25 cellular contexts compared by ENCODE assay signal in the genomic region with DNA sequence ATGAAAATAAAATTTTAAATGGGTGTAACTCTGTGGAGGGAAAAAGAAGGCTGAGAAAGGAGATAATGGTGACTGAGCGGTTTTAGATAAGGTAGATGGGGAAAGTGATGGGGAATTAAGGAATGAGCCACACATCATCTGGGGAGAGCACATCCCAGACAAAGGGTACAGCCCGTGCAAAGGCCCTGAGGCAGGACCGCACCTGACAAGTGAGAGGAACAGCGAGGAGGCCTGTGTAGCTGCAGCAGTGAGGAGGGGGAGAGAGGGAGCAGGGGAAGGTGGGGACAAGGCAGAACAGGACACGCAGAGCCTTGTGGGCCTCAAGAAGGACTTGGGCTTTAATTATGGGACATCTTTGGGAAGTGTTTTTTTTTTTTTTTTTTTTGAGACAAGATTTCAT. TPM values are rescaled to one million over a fixed set of nuclear protein-coding genes. Genes with fewer than 3 reads are reported as not detected.
DNase-seq lines count a peak whose midpoint lies in the region; ATAC-seq, FAIRE-seq and TF ChIP-seq lines count a peak whose summit lies in the region.
"Had no signal": no experiment of that assay in that cellular context is flagged by ENCODE, and none has a peak within 500 bp of the region (broad histone marks: within the 10 kb centered on the region; RNA-seq: fewer than 3 reads in every experiment).

No MANE protein-coding gene starts in this region.

- H2BK5ac ChIP-seq in H1 (ENCODE audit: low read depth, low read length) (no peak overlapping the region), mesenchymal stem cell (ENCODE audit: low read depth, low read length, poor library complexity, severe bottlenecking) (no peak overlapping the region)

- TF ChIP-seq EP300 in H1 (IDR thresholded peaks at IDR 0.05; ENCODE audit: borderline replicate concordance in 1 of 2, low read depth in 2 of 2, low read length in 2 of 2): no peak

- H3K27ac ChIP-seq in H1 (ENCODE audit: low read depth, low read length): no peak overlapping the region
- H3K27ac ChIP-seq in mesenchymal stem cell (ENCODE audit: low read length, poor library complexity, severe bottlenecking): no peak overlapping the region
- H3K27ac ChIP-seq in gastrocnemius medialis: no peak overlapping the region
- H3K27ac ChIP-seq: GM23248 had no signal

- no peak for TF ChIP-seq RAD21 in H1 (IDR thresholded peaks at IDR 0.05 in 1 of 2, conservative IDR thresholded peaks at IDR 0.05 in 1 of 2; ENCODE audit: low read depth in 2 of 2, low read length in 2 of 2)

- H2AFZ ChIP-seq in H1 (ENCODE audit: low read length) (no peak overlapping the region), mesenchymal stem cell (ENCODE audit: low read depth, low read length) (no peak overlapping the region)
- H2AFZ ChIP-seq: GM23248 had no signal

- no peaks in the 10 kb centered on the region for H3K9me3 Mint-ChIP-seq in WTC11
- H3K9me3 Mint-ChIP-seq in natural killer cell treated with Interleukin-12 subunit alpha and Interleukin-12 subunit beta and Interleukin-15 and Interleukin-18, amount 100 ng/mL, for 72 hours: no peaks in the 10 kb centered on the region
- H3K9me3 Mint-ChIP-seq: CD8-positive, alpha-beta T cell; H9; HFFc6 had no signal

- no peak for TF ChIP-seq CTCF in GM20000 (IDR thresholded peaks at IDR 0.05; ENCODE audit: extremely low read depth, missing control alignments)
- no peak for TF ChIP-seq CTCF in WTC11 (IDR thresholded peaks at IDR 0.05)
- no peak for TF ChIP-seq CTCF in H1 (IDR thresholded peaks at IDR 0.05; ENCODE audit: control extremely low read depth in 1 of 3, insufficient read depth in 1 of 3, low read depth in 1 of 3, low read length in 3 of 3)
- TF ChIP-seq CTCF in gastrocnemius medialis (IDR thresholded peaks at IDR 0.05 in 4 of 5, conservative IDR thresholded peaks at IDR 0.05 in 1 of 5): no peak

- H3K4me2 ChIP-seq in H1 (ENCODE audit: insufficient read depth in 1 of 2, low read depth in 2 of 2, low read length in 2 of 2) (no peak overlapping the region), mesenchymal stem cell (ENCODE audit: low read length, poor library complexity, severe bottlenecking) (no peak overlapping the region)

- no peak overlapping the region for H3K56ac ChIP-seq in H1 (replicated peaks; ENCODE audit: insufficient read length, low read depth, low read length)

- H3K9me3 ChIP-seq in H1 (ENCODE audit: insufficient read depth in 2 of 2, low read depth in 1 of 2, low read length in 1 of 2) (no peaks in the 10 kb centered on the region), mesenchymal stem cell (ENCODE audit: control insufficient read depth, low read length) (no peaks in the 10 kb centered on the region), gastrocnemius medialis (no peaks in the 10 kb centered on the region)

- H3K27me3 ChIP-seq in H1 (replicated peaks in 1 of 4; ENCODE audit: control insufficient read depth in 3 of 4, extremely low read depth in 1 of 4, insufficient read depth in 3 of 4, low read length in 3 of 4) (peaks cover 0 to 3% (median 0%) of the 10 kb centered on the region in 4 experiments; a peak in 1 of 7 replicates), mesenchymal stem cell (ENCODE audit: control insufficient read depth in 1 of 2, insufficient read depth in 1 of 2, low read length in 2 of 2) (peaks cover 39 to 40% of the 10 kb centered on the region in 2 experiments), gastrocnemius medialis (peaks cover 38 to 46% (median 44%) of the 10 kb centered on the region in 3 donors)

- H2BK12ac ChIP-seq in H1 (ENCODE audit: low read depth, low read length) (no peak overlapping the region), mesenchymal stem cell (ENCODE audit: low read length in 2 of 2) (no peak overlapping the region)

- WGBS in H1 (ENCODE audit: extremely low coverage in 1 of 2, insufficient coverage in 1 of 2, insufficient read length in 1 of 2, insufficient replicate concordance in 2 of 2, low coverage in 1 of 2, low lambda C conversion rate in 2 of 2, missing lambda C conversion rate in 1 of 2), 2 experiments: 92 to 100% methylated on average over 1 to 5 of the region's 5 CpGs
- 84% methylated on average over 5 of the region's 5 CpGs for WGBS in mesenchymal stem cell

- no peak overlapping the region for H4K8ac ChIP-seq in H1 (ENCODE audit: extremely low read depth, insufficient read depth, low read length)
- H4K8ac ChIP-seq in mesenchymal stem cell (ENCODE audit: low read length): no peak overlapping the region

- H3K4me3 ChIP-seq in H1 (ENCODE audit: extremely low read depth in 1 of 4, insufficient read depth in 2 of 4, low read depth in 3 of 4, low read length in 4 of 4): no peak overlapping the region
- no peak overlapping the region for H3K4me3 ChIP-seq in mesenchymal stem cell (ENCODE audit: insufficient read depth in 1 of 2, low read depth in 1 of 2, low read length in 2 of 2)
- H3K4me3 ChIP-seq in gastrocnemius medialis: no peak overlapping the region
- H3K4me3 ChIP-seq: GM12878, GM23248 had no signal

- H3K18ac ChIP-seq in H1 (ENCODE audit: extremely low read depth, low read length) (no peak overlapping the region), mesenchymal stem cell (ENCODE audit: low read depth in 1 of 2, low read length in 2 of 2) (no peak overlapping the region)

- no peak for ATAC-seq in WTC11
- no peak for ATAC-seq in GM18909 (IDR thresholded peaks at IDR 0.05; ENCODE audit: poor library complexity, unreplicated experiment)
- no peak for ATAC-seq in natural killer cell treated with Interleukin-12 subunit alpha and Interleukin-12 subunit beta and Interleukin-15 and Interleukin-18, amount 100 ng/mL, for 72 hours
- ATAC-seq in gastrocnemius medialis: no peak
- ATAC-seq in HG02870 (IDR thresholded peaks at IDR 0.05; ENCODE audit: unreplicated experiment): no peak
- ATAC-seq: CD8-positive, alpha-beta T cell; GM12878; HCT116 had no signal

- intact Hi-C loops in gastrocnemius medialis (cut with DNase I; ENCODE audit: low total_unique reads): no loop called here

- H3K23me2 ChIP-seq in H1 (ENCODE audit: low read depth, low read length): peaks cover 5% of the 10 kb centered on the region; the same call in 1 of the 2 replicates

- no peak overlapping the region for H4K91ac ChIP-seq in H1 (replicated peaks; ENCODE audit: insufficient read length, low read length)
- peak overlapping the region; percentile 7 for H4K91ac ChIP-seq in mesenchymal stem cell (ENCODE audit: low read length)

- H3K4ac ChIP-seq in H1 (replicated peaks; ENCODE audit: insufficient read length, low read depth, low read length): no peak overlapping the region
- H3K4ac ChIP-seq in mesenchymal stem cell (ENCODE audit: low read depth in 1 of 2, low read length in 2 of 2): no peak overlapping the region

- H3K36me3 Mint-ChIP-seq in WTC11: no peaks in the 10 kb centered on the region
- no peaks in the 10 kb centered on the region for H3K36me3 Mint-ChIP-seq in natural killer cell treated with Interleukin-12 subunit alpha and Interleukin-12 subunit beta and Interleukin-15 and Interleukin-18, amount 100 ng/mL, for 72 hours
- H3K36me3 Mint-ChIP-seq: CD4-positive, CD25-positive, alpha-beta regulatory T cell; CD8-positive, alpha-beta T cell had no signal

- H2AK5ac ChIP-seq in H1 (ENCODE audit: low read depth, low read length) (no peak overlapping the region), mesenchymal stem cell (ENCODE audit: low read length, severe bottlenecking) (no peak overlapping the region)

- DNase-seq in GM20000 (ENCODE audit: low spot score): peak; percentile 13
- DNase-seq in WTC11 (ENCODE audit: low spot score): no peak
- DNase-seq in H1 (ENCODE audit: low read depth in 1 of 2, low spot score in 2 of 2): no peak
- no peak for DNase-seq in mesenchymal stem cell
- DNase-seq in natural killer cell treated with Interleukin-12 subunit alpha and Interleukin-12 subunit beta and Interleukin-15 and Interleukin-18, amount 100 ng/mL, for 72 hours (ENCODE audit: low spot score): no peak
- no peak for DNase-seq in gastrocnemius medialis
- DNase-seq: C1 segment of cervical spinal cord; CD4-positive, CD25-positive, alpha-beta regulatory T cell; CD8-positive, alpha-beta T cell; DMS 273 treated with DMSO at 0.1 percent for 48 hours; DMS79; EL; GDM1; GM23248; H9; HFFc6 had no signal

- H3K36me3 ChIP-seq in H1 (ENCODE audit: control insufficient read depth in 2 of 4, insufficient read depth in 4 of 4, low read length in 3 of 4): no peaks in the 10 kb centered on the region
- H3K36me3 ChIP-seq in mesenchymal stem cell (ENCODE audit: control insufficient read depth in 1 of 2, insufficient read depth in 2 of 2, low read depth in 1 of 2, low read length in 2 of 2): peaks cover 0 to 2% of the 10 kb centered on the region in 2 experiments
- no peaks in the 10 kb centered on the region for H3K36me3 ChIP-seq in gastrocnemius medialis

- no peak overlapping the region for H3K23ac ChIP-seq in H1 (ENCODE audit: insufficient read length)
- no peak overlapping the region for H3K23ac ChIP-seq in mesenchymal stem cell (ENCODE audit: low read length in 2 of 2)

- peaks cover 0 to 7% of the 10 kb centered on the region in 2 experiments for H4K20me1 ChIP-seq in H1 (replicated peaks in 1 of 2; ENCODE audit: control insufficient read depth in 1 of 2, insufficient read depth in 2 of 2, low read length in 2 of 2)

- no peaks in the 10 kb centered on the region for H3K79me2 ChIP-seq in H1 (ENCODE audit: control insufficient read depth in 1 of 2, insufficient read depth in 2 of 2, low read length in 2 of 2)

- H2BK15ac ChIP-seq in H1 (ENCODE audit: low read length) (no peak overlapping the region), mesenchymal stem cell (ENCODE audit: low read depth, poor library complexity, severe bottlenecking) (no peak overlapping the region)

- in situ Hi-C loops in gastrocnemius medialis (cut with MboI; ENCODE audit: low sequenced_read_pairs in 4 of 4): no loop called here

- H3K4me1 ChIP-seq in H1 (replicated peaks in 1 of 4; ENCODE audit: control insufficient read depth in 3 of 4, insufficient read depth in 4 of 4, low read length in 3 of 4) (peaks cover 0 to 6% (median 5%) of the 10 kb centered on the region in 4 experiments; a peak in 6 of 7 replicates), mesenchymal stem cell (ENCODE audit: control insufficient read depth, insufficient read depth, low read depth, low read length) (peaks cover 4% of the 10 kb centered on the region), gastrocnemius medialis (no peaks in the 10 kb centered on the region)

- POLR2A ChIA-PET in WTC11 (lab: Charles Lee): interaction anchor here (0.7 kb wide), 2 partner anchors 204 to 335 kb away, joined by 3 to 4 read pairs; no protein-coding TSS in a partner anchor
- POLR2A ChIA-PET in H1 (lab: Charles Lee; ENCODE audit: partially characterized antibody): interaction anchor here (0.7 kb wide), 1 partner anchor 272 kb away, joined by 3 read pairs; no protein-coding TSS in a partner anchor

- FAIRE-seq in H1 (lab: Jason Lieb, UNC): no peak
- FAIRE-seq: D721Med, GM12878 had no signal

- no peak overlapping the region for H4K5ac ChIP-seq in H1 (ENCODE audit: insufficient read length, low read depth, low read length)

- H3K9ac ChIP-seq in H1 (replicated peaks in 1 of 4; ENCODE audit: extremely low read depth in 1 of 4, low read depth in 3 of 4, low read length in 3 of 4) (no peak overlapping the region), mesenchymal stem cell (ENCODE audit: low read length) (no peak overlapping the region)
- H3K9ac ChIP-seq: GM23248 had no signal

- H3K79me1 ChIP-seq in H1 (ENCODE audit: low read depth, low read length) (no peaks in the 10 kb centered on the region), mesenchymal stem cell (replicated peaks; ENCODE audit: low read length, poor library complexity, severe bottlenecking) (no peaks in the 10 kb centered on the region)

- CTCF ChIA-PET in WTC11 (lab: Charles Lee): interaction anchor here (0.6 kb wide), 1 partner anchor 14 kb away, joined by 3 read pairs; no protein-coding TSS in a partner anchor
- CTCF ChIA-PET in H1 (lab: Charles Lee; ENCODE audit: partially characterized antibody): interaction anchor here (0.7 to 4.3 kb wide), 4 partner anchors 11 to 107 kb away, joined by 3 to 19 read pairs (median 3); no protein-coding TSS in a partner anchor

- H3K4me3 Mint-ChIP-seq in WTC11: no peak overlapping the region
- H3K4me3 Mint-ChIP-seq in natural killer cell treated with Interleukin-12 subunit alpha and Interleukin-12 subunit beta and Interleukin-15 and Interleukin-18, amount 100 ng/mL, for 72 hours: no peak overlapping the region
- H3K4me3 Mint-ChIP-seq: CD4-positive, CD25-positive, alpha-beta regulatory T cell; CD8-positive, alpha-beta T cell; H9; HFFc6 had no signal

- TF ChIP-seq POLR2A in H1 (IDR thresholded peaks at IDR 0.05; ENCODE audit: control extremely low read depth in 1 of 2, low read depth in 2 of 2, low read length in 2 of 2): no peak
- TF ChIP-seq POLR2A in gastrocnemius medialis (IDR thresholded peaks at IDR 0.05): no peak

- no peak overlapping the region for H2BK20ac ChIP-seq in H1 (ENCODE audit: low read length)

- H3K27ac Mint-ChIP-seq in WTC11: no peak overlapping the region
- no peak overlapping the region for H3K27ac Mint-ChIP-seq in natural killer cell treated with Interleukin-12 subunit alpha and Interleukin-12 subunit beta and Interleukin-15 and Interleukin-18, amount 100 ng/mL, for 72 hours
- H3K27ac Mint-ChIP-seq: CD4-positive, CD25-positive, alpha-beta regulatory T cell; CD8-positive, alpha-beta T cell; H9; HFFc6 had no signal

- peaks cover 11% of the 10 kb centered on the region; the same call in 1 of the 2 replicates for H3K27me3 Mint-ChIP-seq in WTC11 (ENCODE audit: low read depth)
- H3K27me3 Mint-ChIP-seq in natural killer cell treated with Interleukin-12 subunit alpha and Interleukin-12 subunit beta and Interleukin-15 and Interleukin-18, amount 100 ng/mL, for 72 hours: peaks cover 6 to 11% of the 10 kb centered on the region in 2 donors

- H3K14ac ChIP-seq in H1 (ENCODE audit: insufficient read length) (no peak overlapping the region), mesenchymal stem cell (ENCODE audit: low read length in 2 of 2) (no peak overlapping the region)

- peaks cover under 1% of the 10 kb centered on the region for H3K4me1 Mint-ChIP-seq in WTC11
- no peaks in the 10 kb centered on the region for H3K4me1 Mint-ChIP-seq in natural killer cell treated with Interleukin-12 subunit alpha and Interleukin-12 subunit beta and Interleukin-15 and Interleukin-18, amount 100 ng/mL, for 72 hours (ENCODE audit: low read depth in 2 of 2)

- no peak overlapping the region for H2BK120ac ChIP-seq in H1 (replicated peaks; ENCODE audit: low read depth, low read length)
- no peak overlapping the region for H2BK120ac ChIP-seq in mesenchymal stem cell (ENCODE audit: low read depth, low read length)

RNA-seq across cellular contexts. Expression of a gene that starts 1.8 kb away (rescaled TPM):
- total RNA-seq in WTC11 (2021) (7.7 to 10.6 TPM (median 9.0 TPM) in 3 replicates), gastrocnemius medialis (not detected)
- total RNA-seq in H1 (2021; fragmentation: NEBNext Ultra II Directional; extraction: Animal tissue kit (Norgen Biotek cat#: 25700)): 9.8 and 9.9 TPM in 2 replicates
- 15.0 and 18.2 TPM in 2 replicates for polyA plus RNA-seq in H1 (2011; rRNA removed)
- polyA plus RNA-seq in H1 (2011; cell fraction: cytosol; rRNA removed): 15.4 TPM
- polyA plus RNA-seq in H1 (2011; cell fraction: nucleus; rRNA removed): 43.5 TPM
- 9.0 to 15.7 TPM (median 12.5 TPM) in 4 replicates for polyA plus RNA-seq in H1 (2012, experiment 1 of 2)
- 6.1 TPM for polyA plus RNA-seq in H1 (2012, experiment 2 of 2)
- 11.1 TPM for polyA plus RNA-seq in H1 (2013, experiment 1 of 2)
- 10.4 TPM for polyA plus RNA-seq in H1 (2013, experiment 2 of 2)
- polyA minus RNA-seq in H1 (2011; rRNA and poly(A)+ RNA removed): 4.4 and 4.7 TPM in 2 replicates
- polyA minus RNA-seq in H1 (2011; cell fraction: cytosol; rRNA and poly(A)+ RNA removed): 4.8 TPM
- 11.7 TPM for polyA minus RNA-seq in H1 (2011; cell fraction: nucleus; rRNA and poly(A)+ RNA removed)
- polyA plus RNA-seq in mesenchymal stem cell (2013, experiment 1 of 2): 0.06 TPM
- polyA plus RNA-seq in mesenchymal stem cell (2013, experiment 2 of 2): 0.14 TPM
- total RNA-seq in natural killer cell treated with Interleukin-12 subunit alpha and Interleukin-12 subunit beta and Interleukin-15 and Interleukin-18, amount 100 ng/mL, for 72 hours: under 1 TPM in 1 of 2 donors, not detected in 1; 0.59 TPM
- total RNA-seq: A172, GM12878 had no signal
- polyA plus RNA-seq: CD4-positive, CD25-positive, alpha-beta regulatory T cell; GM23248 had no signal

RNA-seq across cellular contexts. Expression of a gene that starts 37.0 kb away (rescaled TPM):
- total RNA-seq in WTC11 (2021) (99.9 to 113 TPM (median 105 TPM) in 3 replicates), gastrocnemius medialis (10 to 100 TPM; 18.2 to 54.4 (median 43.1) TPM)
- 103 and 105 TPM in 2 replicates for total RNA-seq in H1 (2021; fragmentation: NEBNext Ultra II Directional; extraction: Animal tissue kit (Norgen Biotek cat#: 25700))
- polyA plus RNA-seq in H1 (2011; rRNA removed): 89.2 and 119 TPM in 2 replicates
- 75.6 TPM for polyA plus RNA-seq in H1 (2011; cell fraction: cytosol; rRNA removed)
- polyA plus RNA-seq in H1 (2011; cell fraction: nucleus; rRNA removed): 144 TPM
- polyA plus RNA-seq in H1 (2012, experiment 1 of 2): 69.2 to 103 TPM (median 103 TPM) in 4 replicates
- 80.4 TPM for polyA plus RNA-seq in H1 (2012, experiment 2 of 2)
- 121 TPM for polyA plus RNA-seq in H1 (2013, experiment 1 of 2)
- 121 TPM for polyA plus RNA-seq in H1 (2013, experiment 2 of 2)
- polyA minus RNA-seq in H1 (2011; rRNA and poly(A)+ RNA removed): 50.0 and 55.6 TPM in 2 replicates
- polyA minus RNA-seq in H1 (2011; cell fraction: cytosol; rRNA and poly(A)+ RNA removed): 68.7 TPM
- 52.1 TPM for polyA minus RNA-seq in H1 (2011; cell fraction: nucleus; rRNA and poly(A)+ RNA removed)
- polyA plus RNA-seq in mesenchymal stem cell (2013, experiment 1 of 2): 45.9 TPM
- 47.0 TPM for polyA plus RNA-seq in mesenchymal stem cell (2013, experiment 2 of 2)
- total RNA-seq in natural killer cell treated with Interleukin-12 subunit alpha and Interleukin-12 subunit beta and Interleukin-15 and Interleukin-18, amount 100 ng/mL, for 72 hours: 100 to 1,000 TPM in 1 of 2 donors, 10 to 100 TPM in 1; 84.4 to 196 TPM

RNA-seq across cellular contexts. Expression of a gene that starts 44.1 kb away (rescaled TPM):
- 0.27 to 0.37 TPM (median 0.28 TPM) in 3 replicates for total RNA-seq in WTC11 (2021)
- total RNA-seq in H1 (2021; fragmentation: NEBNext Ultra II Directional; extraction: Animal tissue kit (Norgen Biotek cat#: 25700)): not detected in 2 replicates
- polyA plus RNA-seq in H1 (2011; rRNA removed): 0.05 TPM in 1 of 2 replicates, not detected in the other
- not detected for polyA plus RNA-seq in H1 (2011; cell fraction: cytosol; rRNA removed)
- not detected for polyA plus RNA-seq in H1 (2011; cell fraction: nucleus; rRNA removed)
- polyA plus RNA-seq in H1 (2012, experiment 1 of 2): not detected in 4 replicates
- polyA plus RNA-seq in H1 (2012, experiment 2 of 2): not detected
- polyA plus RNA-seq in H1 (2013, experiment 1 of 2): not detected
- not detected for polyA plus RNA-seq in H1 (2013, experiment 2 of 2)
- polyA minus RNA-seq in H1 (2011; rRNA and poly(A)+ RNA removed): not detected in 2 replicates
- not detected for polyA minus RNA-seq in H1 (2011; cell fraction: cytosol; rRNA and poly(A)+ RNA removed)
- not detected for polyA minus RNA-seq in H1 (2011; cell fraction: nucleus; rRNA and poly(A)+ RNA removed)
- polyA plus RNA-seq in mesenchymal stem cell (2013, experiment 1 of 2): not detected
- polyA plus RNA-seq in mesenchymal stem cell (2013, experiment 2 of 2): not detected
- 10 to 100 TPM; 33.5 to 47.0 TPM for total RNA-seq in natural killer cell treated with Interleukin-12 subunit alpha and Interleukin-12 subunit beta and Interleukin-15 and Interleukin-18, amount 100 ng/mL, for 72 hours
- total RNA-seq in gastrocnemius medialis: 1 to 10 TPM in 2 of 4 donors, under 1 TPM in 2; 0.87 to 3.4 (median 0.97) TPM
- total RNA-seq: A673, GM23248, H4, H9, HFFc6 had no signal
- polyA plus RNA-seq: BJ, GM23248 had no signal

Comparison
In these comparisons a context has a peak if more than half of its experiments do, and no peak if none do; other contexts are left out.
1. RNA of a gene that starts 44.1 kb away (total RNA-seq): 33.5 to 47.0 TPM in natural killer cell treated with Interleukin-12 subunit alpha and Interleukin-12 subunit beta and Interleukin-15 and Interleukin-18, amount 100 ng/mL, for 72 hours; 0.87 to 3.4 TPM in gastrocnemius medialis, 0.27 to 0.37 TPM in WTC11 and not detected in H1; every median in the first group is over 4 times any median in the second.